8 cellular contexts compared by ENCODE assay signal in genomic region chr2:10864888-10865551, GRCh38. TPM values are rescaled to one million over a fixed set of nuclear protein-coding genes. Genes with fewer than 3 reads are reported as not detected.
DNase-seq lines count a peak whose midpoint lies in the region; ATAC-seq and TF ChIP-seq lines count a peak whose summit lies in the region.

No MANE protein-coding gene starts in this region.

- peak overlapping the region in 3 of 4 donors; percentile 34 to 53 (median 49) for H3K4me3 Mint-ChIP-seq in CD4-positive, CD25-positive, alpha-beta regulatory T cell
- no peak overlapping the region for H3K4me3 Mint-ChIP-seq in neural progenitor cell

- H3K27ac Mint-ChIP-seq in CD4-positive, CD25-positive, alpha-beta regulatory T cell: no peak overlapping the region
- no peak overlapping the region for H3K27ac Mint-ChIP-seq in neural progenitor cell

- no peaks in the 10 kb centered on the region for H4K20me1 ChIP-seq in neural progenitor cell (ENCODE audit: low read depth)

- H3K4me2 ChIP-seq in neural progenitor cell: no peak overlapping the region

- peaks cover 0 to 36% (median 20%) of the 10 kb centered on the region in 4 donors for H3K4me1 Mint-ChIP-seq in CD4-positive, CD25-positive, alpha-beta regulatory T cell
- H3K4me1 Mint-ChIP-seq in neural progenitor cell: peaks cover 21% of the 10 kb centered on the region

- H3K27ac ChIP-seq in CD4-positive, CD25-positive, alpha-beta regulatory T cell (ENCODE audit: insufficient read depth, low read length, poor library complexity, severe bottlenecking): no peak overlapping the region
- no peak overlapping the region for H3K27ac ChIP-seq in neural progenitor cell

- ATAC-seq in CD4-positive, CD25-positive, alpha-beta regulatory T cell (ENCODE audit: low read depth in 2 of 2): peak; percentile 60 to 72
- ATAC-seq in GM18873 (IDR thresholded peaks at IDR 0.05; ENCODE audit: low FRiP score, unreplicated experiment) (peak; percentile 94), HG02981 (IDR thresholded peaks at IDR 0.05; ENCODE audit: unreplicated experiment) (peak; percentile 93)

- H3K79me2 ChIP-seq in neural progenitor cell (ENCODE audit: low read depth): no peaks in the 10 kb centered on the region

- H2AFZ ChIP-seq in neural progenitor cell (replicated peaks): no peak overlapping the region

- H3F3A ChIP-seq in neural progenitor cell (ENCODE audit: low read depth): no peaks in the 10 kb centered on the region

- H3K27me3 Mint-ChIP-seq in CD4-positive, CD25-positive, alpha-beta regulatory T cell: peaks cover 17% of the 10 kb centered on the region
- H3K27me3 Mint-ChIP-seq in neural progenitor cell (ENCODE audit: insufficient read depth, low read depth): peaks cover 2% of the 10 kb centered on the region

- H3K4me1 ChIP-seq in CD4-positive, CD25-positive, alpha-beta regulatory T cell (ENCODE audit: control insufficient read depth, insufficient read depth, low read length, poor library complexity, severe bottlenecking): peaks cover 12% of the 10 kb centered on the region
- peaks cover 6% of the 10 kb centered on the region for H3K4me1 ChIP-seq in neural progenitor cell

- no peaks in the 10 kb centered on the region for H3K36me3 Mint-ChIP-seq in CD4-positive, CD25-positive, alpha-beta regulatory T cell
- no peaks in the 10 kb centered on the region for H3K36me3 Mint-ChIP-seq in neural progenitor cell

- no peaks in the 10 kb centered on the region for H3K36me3 ChIP-seq in CD4-positive, CD25-positive, alpha-beta regulatory T cell (ENCODE audit: control insufficient read depth, insufficient read depth, low read length)
- no peaks in the 10 kb centered on the region for H3K36me3 ChIP-seq in neural progenitor cell

- peak in 2 of 3 donors; percentile 9 to 66 for DNase-seq in CD4-positive, CD25-positive, alpha-beta regulatory T cell
- no peak for DNase-seq in neural progenitor cell (ENCODE audit: low spot score)
- DNase-seq in mucosa of gallbladder (ENCODE audit: low spot score): no peak
- DNase-seq in glomerular visceral epithelial cell (ENCODE audit: extremely low spot score): no peak
- DNase-seq in HK-2 (ENCODE audit: unreplicated experiment): no peak

- H3K9ac ChIP-seq in neural progenitor cell: no peak overlapping the region

- peaks cover 8% of the 10 kb centered on the region for H3K27me3 ChIP-seq in CD4-positive, CD25-positive, alpha-beta regulatory T cell (ENCODE audit: control insufficient read depth, insufficient read depth, low read length)
- H3K27me3 ChIP-seq in neural progenitor cell: no peaks in the 10 kb centered on the region

- no peaks in the 10 kb centered on the region for H3K9me3 ChIP-seq in CD4-positive, CD25-positive, alpha-beta regulatory T cell (ENCODE audit: control insufficient read depth in 2 of 2, low read length in 2 of 2)
- H3K9me3 ChIP-seq in neural progenitor cell (ENCODE audit: low read depth): no peaks in the 10 kb centered on the region

- H3K4me3 ChIP-seq in CD4-positive, CD25-positive, alpha-beta regulatory T cell (ENCODE audit: low read depth, low read length): peak overlapping the region; percentile 32
- no peak overlapping the region for H3K4me3 ChIP-seq in WI38 (ENCODE audit: low read depth, low read length)
- H3K4me3 ChIP-seq in neural progenitor cell: no peak overlapping the region

- H3K9me3 Mint-ChIP-seq in CD4-positive, CD25-positive, alpha-beta regulatory T cell: no peaks in the 10 kb centered on the region
- H3K9me3 Mint-ChIP-seq in neural progenitor cell: no peaks in the 10 kb centered on the region

- TF ChIP-seq CTCF in WI38 (IDR thresholded peaks at IDR 0.05; ENCODE audit: low read depth, low read length): peak; percentile 13; the same call in 1 of the 2 replicates
- TF ChIP-seq CTCF in neural progenitor cell (IDR thresholded peaks at IDR 0.05): peak; percentile 23

RNA-seq across cellular contexts. Expression of gene KCNF1, which starts 46.7 kb away (rescaled TPM):
- total RNA-seq in CD4-positive, CD25-positive, alpha-beta regulatory T cell: not detected
- polyA plus RNA-seq in CD4-positive, CD25-positive, alpha-beta regulatory T cell: not detected
- total RNA-seq in neural progenitor cell (ENCODE audit: low replicate concordance): 0.15 TPM in 1 of 2 replicates, not detected in the other
- total RNA-seq in mucosa of gallbladder: 0.63 TPM

RNA-seq across cellular contexts. Expression of gene PDIA6, which starts 52.4 kb away (rescaled TPM):
- total RNA-seq in CD4-positive, CD25-positive, alpha-beta regulatory T cell: 48.0 TPM
- polyA plus RNA-seq in CD4-positive, CD25-positive, alpha-beta regulatory T cell: 100 to 1,000 TPM; 115 to 186 (median 136) TPM
- total RNA-seq in neural progenitor cell (ENCODE audit: low replicate concordance): 299 and 381 TPM in 2 replicates
- 213 TPM for total RNA-seq in mucosa of gallbladder

Comparison
In these comparisons a context has a peak if more than half of its experiments do, and no peak if none do; other contexts are left out.
1. DNase-seq: peak in CD4-positive, CD25-positive, alpha-beta regulatory T cell (2 of 3); none in neural progenitor cell (single experiment), mucosa of gallbladder (single experiment), glomerular visceral epithelial cell (single experiment) and HK-2 (single experiment).
2. Peak in every context shown above with its lines, with median percentiles within 50 percentile points of each other: ATAC-seq.